In the genomic region with DNA sequence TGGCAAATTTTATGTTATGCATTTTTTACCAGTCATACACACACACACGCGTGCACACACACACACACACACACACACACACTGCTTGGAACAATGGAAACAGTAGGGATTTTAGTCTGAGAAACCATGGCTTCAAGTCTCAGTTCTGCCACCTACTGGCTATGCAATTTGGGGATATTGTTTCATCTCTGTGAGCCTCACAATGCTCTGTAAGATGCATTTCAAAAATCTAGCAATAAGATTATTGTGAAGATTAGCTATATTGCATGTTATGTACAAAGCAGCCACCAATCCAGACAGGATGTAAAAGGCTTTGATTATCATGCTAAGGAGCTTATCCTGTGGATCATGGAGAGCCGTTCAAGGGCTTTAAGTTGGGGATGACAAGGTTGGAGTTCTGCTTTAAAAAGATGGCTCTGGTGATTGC, we compare ENCODE assay signal across 9 cellular contexts.
A peak's percentile ranks its signal among the peaks of the same experiment; 100 is the strongest.
DNase-seq lines count a peak whose midpoint lies in the region; ATAC-seq and TF ChIP-seq lines count a peak whose summit lies in the region.
"Had no signal": no experiment of that assay in that cellular context is flagged by ENCODE, and none has a peak within 500 bp of the region (broad histone marks: within the 10 kb centered on the region; RNA-seq: fewer than 3 reads in every experiment).

No MANE protein-coding gene starts in this region.

- ATAC-seq in activated CD4-positive, alpha-beta T cell treated with anti-CD3 and anti-CD28 coated beads for 36 hours: peak; percentile 61
- ATAC-seq: activated T-cell treated with anti-CD3 and anti-CD28 coated beads, Interleukin-2, amount 50 U/mL, for 72 hours had no signal

- H3K27ac Mint-ChIP-seq in activated CD4-positive, alpha-beta T cell treated with anti-CD3 and anti-CD28 coated beads for 36 hours: no peak overlapping the region
- H3K27ac Mint-ChIP-seq: activated T-cell treated with anti-CD3 and anti-CD28 coated beads, Interleukin-2, amount 50 U/mL, for 72 hours had no signal

- TF ChIP-seq EP300 in stomach (IDR thresholded peaks at IDR 0.05): no peak

- POLR2A ChIA-PET in activated CD4-positive, alpha-beta T cell treated with anti-CD3 and anti-CD28 coated beads for 36 hours (lab: Charles Lee): no interaction called here

- H3K36me3 Mint-ChIP-seq in activated CD4-positive, alpha-beta T cell treated with anti-CD3 and anti-CD28 coated beads for 36 hours (ENCODE audit: low read depth): no peaks in the 10 kb centered on the region

- H3K4me1 Mint-ChIP-seq in activated CD4-positive, alpha-beta T cell treated with anti-CD3 and anti-CD28 coated beads for 36 hours: peaks cover 9% of the 10 kb centered on the region

- TF ChIP-seq POLR2A in stomach (IDR thresholded peaks at IDR 0.05) (no peak), lower leg skin (IDR thresholded peaks at IDR 0.05) (no peak)

- DNase-seq in activated CD4-positive, alpha-beta T cell treated with anti-CD3 and anti-CD28 coated beads for 36 hours: peak; percentile 29
- DNase-seq in activated CD4-positive, alpha-beta T cell treated with anti-CD3 and anti-CD28 coated beads for 1 hour: no peak
- DNase-seq in LHCN-M2 (ENCODE audit: low read depth) (peak; percentile 59), SK-MEL-5 (ENCODE audit: low read depth, low spot score) (peak; percentile 80), fibroblast of villous mesenchyme (ENCODE audit: low read depth) (peak; percentile 44), stomach (no peak), lower leg skin (ENCODE audit: low spot score in 2 of 2) (no peak), T1000 (lab: John Stamatoyannopoulos, UW) (no peak)

- peak; percentile 62 for TF ChIP-seq CTCF in fibroblast of villous mesenchyme (IDR thresholded peaks at IDR 0.05; ENCODE audit: insufficient read depth, low read depth, low read length)
- peak in 4 of 7 experiments; percentile 12 to 35 (median 24) for TF ChIP-seq CTCF in stomach (IDR thresholded peaks at IDR 0.05)
- TF ChIP-seq CTCF in lower leg skin (IDR thresholded peaks at IDR 0.05): no peak

- WGBS in stomach, 5 donors: 30 to 41% (median 32%) methylated on average over 3 of the region's 3 CpGs
- 29 to 32% methylated on average over 3 of the region's 3 CpGs for WGBS in lower leg skin, 2 donors

- H3K27ac ChIP-seq in stomach: no peak overlapping the region

- no peaks in the 10 kb centered on the region for H3K27me3 ChIP-seq in stomach

- no peak overlapping the region for H3K4me3 Mint-ChIP-seq in activated CD4-positive, alpha-beta T cell treated with anti-CD3 and anti-CD28 coated beads for 36 hours
- H3K4me3 Mint-ChIP-seq: activated T-cell treated with anti-CD3 and anti-CD28 coated beads, Interleukin-2, amount 50 U/mL, for 72 hours had no signal

- in situ Hi-C loops in SK-MEL-5 (cut with HindIII; ENCODE audit: low pct_unique_long_range_greater_than_20kb, low sequenced_read_pairs): no loop called here

- intact Hi-C loops in activated CD4-positive, alpha-beta T cell treated with anti-CD3 and anti-CD28 coated beads for 36 hours (cut with DNase I, micrococcal nuclease): loop anchor here in 1 of 2 experiments (5.0 kb wide), 1 partner anchor 257 kb away; no protein-coding TSS in a partner anchor
- intact Hi-C loops in stomach (cut with DNase I; ENCODE audit: low total_unique reads) (no loop called here), lower leg skin (cut with DNase I; ENCODE audit: low total_unique reads) (no loop called here)

- CTCF ChIA-PET in activated CD4-positive, alpha-beta T cell treated with anti-CD3 and anti-CD28 coated beads for 36 hours (lab: Charles Lee): interaction anchor here (1.1 to 1.7 kb wide), 3 partner anchors 13 to 165 kb away, joined by 3 to 5 read pairs (median 4); no protein-coding TSS in a partner anchor

- peaks cover 6 to 12% (median 10%) of the 10 kb centered on the region in 4 donors for H3K4me1 ChIP-seq in stomach

- H3K9me3 ChIP-seq in stomach: no peaks in the 10 kb centered on the region

- no peaks in the 10 kb centered on the region for H3K9me3 Mint-ChIP-seq in activated CD4-positive, alpha-beta T cell treated with anti-CD3 and anti-CD28 coated beads for 36 hours (ENCODE audit: low read depth)
- H3K9me3 Mint-ChIP-seq: activated T-cell treated with anti-CD3 and anti-CD28 coated beads, Interleukin-2, amount 50 U/mL, for 72 hours had no signal

- H3K27me3 Mint-ChIP-seq in activated CD4-positive, alpha-beta T cell treated with anti-CD3 and anti-CD28 coated beads for 36 hours: peaks cover 13% of the 10 kb centered on the region

- H3K4me3 ChIP-seq in fibroblast of villous mesenchyme (ENCODE audit: low read depth, low read length) (no peak overlapping the region), stomach (no peak overlapping the region), lower leg skin (ENCODE audit: low read depth, poor library complexity, severe bottlenecking) (no peak overlapping the region)

- peaks cover 0 to under 1% (median 0%) of the 10 kb centered on the region in 4 donors for H3K36me3 ChIP-seq in stomach

Comparison
In these comparisons a context has a peak if more than half of its experiments do, and no peak if none do; other contexts are left out.
1. DNase-seq: peak in activated CD4-positive, alpha-beta T cell treated with anti-CD3 and anti-CD28 coated beads for 36 hours (single experiment), LHCN-M2 (single experiment), SK-MEL-5 (single experiment) and fibroblast of villous mesenchyme (single experiment); none in activated CD4-positive, alpha-beta T cell treated with anti-CD3 and anti-CD28 coated beads for 1 hour (single experiment), stomach (single experiment), lower leg skin (0 of 2) and T1000 (single experiment).
2. CTCF ChIP-seq: peak in fibroblast of villous mesenchyme (single experiment) and stomach (4 of 7); none in lower leg skin (0 of 3).